ENCODE assay signal across 27 cellular contexts in genomic region chr2:65411056-65411795, GRCh38. TPM values are rescaled to one million over a fixed set of nuclear protein-coding genes. Genes with fewer than 3 reads are reported as not detected.
DNase-seq lines count a peak whose midpoint lies in the region; ATAC-seq, FAIRE-seq and TF ChIP-seq lines count a peak whose summit lies in the region.
"Had no signal": no experiment of that assay in that cellular context is flagged by ENCODE, and none has a peak within 500 bp of the region (broad histone marks: within the 10 kb centered on the region; RNA-seq: fewer than 3 reads in every experiment).

No MANE protein-coding gene starts in this region.

- peaks cover 51% of the 10 kb centered on the region for H3K4me1 ChIP-seq in A549
- H3K4me1 ChIP-seq in body of pancreas = peaks cover 58% of the 10 kb centered on the region
- peaks cover 17% of the 10 kb centered on the region for H3K4me1 ChIP-seq in mucosa of descending colon (ENCODE audit: low read depth)
- H3K4me1 ChIP-seq: gastrocnemius medialis had no signal

- intact Hi-C loops in body of pancreas (cut with DNase I) = no loop called here
- intact Hi-C loops in mucosa of descending colon (cut with DNase I, micrococcal nuclease) = no loop called here

- TF ChIP-seq POLR2A in A549 (IDR thresholded peaks at IDR 0.05; ENCODE audit: low read length) = no peak
- no peak for TF ChIP-seq POLR2A in body of pancreas (IDR thresholded peaks at IDR 0.05)

- peak in 1 of 2 experiments; percentile 57; a peak in 3 of 6 replicates for ATAC-seq in A549
- ATAC-seq in body of pancreas = no peak
- peak; percentile 94 for ATAC-seq in mucosa of descending colon
- ATAC-seq in HG02642 (IDR thresholded peaks at IDR 0.05; ENCODE audit: poor library complexity, unreplicated experiment) = no peak
- no peak for ATAC-seq in HG02852 (IDR thresholded peaks at IDR 0.05; ENCODE audit: unreplicated experiment)
- ATAC-seq: activated CD8-positive, alpha-beta T cell treated with anti-CD3 and anti-CD28 coated beads for 36 hours; activated naive CD8-positive, alpha-beta T cell treated with anti-CD3 and anti-CD28 coated beads, Interleukin-2, amount 50 U/mL, for 24 hours; gastrocnemius medialis; stimulated activated naive CD8-positive, alpha-beta T cell treated with anti-CD3 and anti-CD28 coated beads, Interleukin-15, amount 100 ng/mL, for 72 hours had no signal

- H3K4me3 ChIP-seq in A549 = no peak overlapping the region; the same call in 2 of the 3 replicates
- H3K4me3 ChIP-seq in body of pancreas = no peak overlapping the region
- H3K4me3 ChIP-seq in mucosa of descending colon = no peak overlapping the region
- H3K4me3 ChIP-seq: esophagus muscularis mucosa, gastrocnemius medialis, right atrium auricular region had no signal

- TF ChIP-seq CTCF in A549 (IDR thresholded peaks at IDR 0.05) = no peak
- TF ChIP-seq CTCF in body of pancreas (IDR thresholded peaks at IDR 0.05) = no peak
- no peak for TF ChIP-seq CTCF in mucosa of descending colon (IDR thresholded peaks at IDR 0.05)

- DNase-seq in A549 (ENCODE audit: low read depth in 1 of 2, low spot score in 1 of 2) (no peak), body of pancreas (peak in 1 of 4 donors; percentile 22), mucosa of descending colon (peak in 1 of 3 donors; percentile 86), Ammon's horn (ENCODE audit: low spot score) (no peak)
- DNase-seq in activated CD4-positive, alpha-beta T cell treated with anti-CD3 and anti-CD28 coated beads, Interleukin-2, amount 50 U/mL, for 4 hours = no peak
- DNase-seq: activated CD8-positive, alpha-beta T cell treated with anti-CD3 and anti-CD28 coated beads for 36 hours; activated effector memory CD4-positive, alpha-beta T cell treated with anti-CD3 and anti-CD28 coated beads, Interleukin-2, amount 50 U/mL, for 16 hours; activated naive CD8-positive, alpha-beta T cell treated with anti-CD3 and anti-CD28 coated beads, Interleukin-2, amount 50 U/mL, for 24 hours; activated T-cell treated with anti-CD3 and anti-CD28 coated beads for 4 hours; BE2C; COR-L47; effector memory CD4-positive, alpha-beta T cell; gastrocnemius medialis; H7; mammary epithelial cell; naive B cell; NCI-H1105; NCI-H510A treated with DMSO at 0.1 percent for 48 hours; stimulated activated naive CD8-positive, alpha-beta T cell treated with anti-CD3 and anti-CD28 coated beads, Interleukin-15, amount 100 ng/mL, for 72 hours; T1000 had no signal

- peak overlapping the region in 1 of 2 experiments; percentile 40; a peak in 1 of 6 replicates for H3K27ac ChIP-seq in A549
- H3K27ac ChIP-seq in KOPT-K1 (ENCODE audit: low read depth, low read length, poor library complexity, severe bottlenecking) = peak overlapping the region; percentile 8
- H3K27ac ChIP-seq in body of pancreas = peak overlapping the region; percentile 27 to 58 (median 45)
- H3K27ac ChIP-seq: esophagus muscularis mucosa, gastrocnemius medialis, right atrium auricular region had no signal

- no peaks in the 10 kb centered on the region for H3K27me3 ChIP-seq in body of pancreas
- H3K27me3 ChIP-seq: BE2C, esophagus muscularis mucosa, gastrocnemius medialis, right atrium auricular region had no signal

- CTCF ChIA-PET in A549 (lab: Yijun Ruan, JAX) = interaction anchor here (0.6 to 1.0 kb wide), 2 partner anchors 10 to 137 kb away, joined by 3 read pairs; no protein-coding TSS in a partner anchor

- peak overlapping the region; percentile 63 for H3K4me2 ChIP-seq in A549

- H3K36me3 ChIP-seq in KOPT-K1 (ENCODE audit: insufficient read depth, low read length) = no peaks in the 10 kb centered on the region
- no peaks in the 10 kb centered on the region for H3K36me3 ChIP-seq in body of pancreas (replicated peaks in 1 of 2; ENCODE audit: insufficient read depth in 1 of 2, low read depth in 2 of 2)
- no peaks in the 10 kb centered on the region for H3K36me3 ChIP-seq in mucosa of descending colon (ENCODE audit: low read depth)
- H3K36me3 ChIP-seq: BE2C, esophagus muscularis mucosa, gastrocnemius medialis, right atrium auricular region had no signal

- H3K9me3 ChIP-seq in A549 (no peaks in the 10 kb centered on the region), KOPT-K1 (ENCODE audit: insufficient read depth, low read length, poor library complexity, severe bottlenecking) (no peaks in the 10 kb centered on the region), body of pancreas (peaks cover 0 to 6% (median 0%) of the 10 kb centered on the region in 3 donors), mucosa of descending colon (no peaks in the 10 kb centered on the region)
- H3K9me3 ChIP-seq: BE2C, esophagus muscularis mucosa, gastrocnemius medialis, right atrium auricular region had no signal

- no peak for FAIRE-seq in A549 (lab: Jason Lieb, UNC)
- FAIRE-seq: A204.1, keratinocyte had no signal

- TF ChIP-seq RAD21 in A549 (conservative IDR thresholded peaks at IDR 0.05 in 1 of 2, IDR thresholded peaks at IDR 0.05 in 1 of 2) = no peak

- WGBS in A549 (ENCODE audit: missing lambda C conversion rate) = 59% methylated on average over 7 of the region's 7 CpGs
- 43 to 48% methylated on average over 7 of the region's 7 CpGs for WGBS in body of pancreas, 2 donors

- POLR2A ChIA-PET in A549 (lab: Yijun Ruan, JAX) = no interaction called here

- TF ChIP-seq EP300 in A549 (IDR thresholded peaks at IDR 0.05) = no peak

TF ChIP-seq in A549, 52 proteins besides CTCF, POLR2A, EP300 and RAD21:
- TF ChIP-seq USF2 (IDR thresholded peaks at IDR 0.05) (no peak), NR3C1 (IDR thresholded peaks at IDR 0.05) (no peak), KDM5A (IDR thresholded peaks at IDR 0.05) (no peak), FOXS1 (CRISPR knock-in tag; IDR thresholded peaks at IDR 0.05) (no peak), MAZ (IDR thresholded peaks at IDR 0.05; ENCODE audit: borderline replicate concordance, low read depth, low read length) (no peak), ZNF302 (CRISPR knock-in tag; IDR thresholded peaks at IDR 0.05) (no peak), NFE2L2 (conservative IDR thresholded peaks at IDR 0.05; ENCODE audit: low read length) (no peak), PHF8 (IDR thresholded peaks at IDR 0.05; ENCODE audit: borderline replicate concordance, low read depth) (no peak)

RNA-seq across cellular contexts. Expression of gene SPRED2, which starts 21.2 kb away (rescaled TPM):
- polyA plus RNA-seq in A549 (2011; rRNA removed) (28.1 and 29.3 TPM in 2 replicates), A549 (2017; fragmentation: RNase III; extraction: RNeasy Plus Mini Kit Qiagen cat#74134 plus additional on column Dnase treatment) (18.9 to 22.6 TPM (median 20.6 TPM) in 3 replicates)
- polyA plus RNA-seq in A549 (2012; cell fraction: cytosol; rRNA removed) = 22.4 and 26.0 TPM in 2 replicates
- 18.5 and 23.7 TPM in 2 replicates for polyA plus RNA-seq in A549 (2012; cell fraction: nucleus; rRNA removed)
- polyA minus RNA-seq in A549 (2011; rRNA and poly(A)+ RNA removed) = 24.1 and 25.4 TPM in 2 replicates
- total RNA-seq in body of pancreas (10 to 100 TPM; 16.1 to 16.2 TPM), mucosa of descending colon (10 to 100 TPM; 38.1 to 65.0 (median 43.4) TPM)
